Comparison of ENCODE assay signal across 23 cellular contexts in genomic region chr2:68098398-68098797, GRCh38. TPM values are rescaled to one million over a fixed set of nuclear protein-coding genes. Genes with fewer than 3 reads are reported as not detected.
"Had no signal": no experiment of that assay in that cellular context is flagged by ENCODE, and none has a peak within 500 bp of the region (broad histone marks: within the 10 kb centered on the region; RNA-seq: fewer than 3 reads in every experiment).

No MANE protein-coding gene starts in this region.

- H3K4me1 ChIP-seq: ascending aorta, body of pancreas, Peyer's patch, SJCRH30 had no signal

- H3K27ac ChIP-seq: ascending aorta, body of pancreas, Peyer's patch, RWPE1, SJCRH30 had no signal

- DNase-seq: activated CD4-positive, alpha-beta memory T cell treated with anti-CD3 and anti-CD28 coated beads for 36 hours; activated CD4-positive, alpha-beta T cell treated with anti-CD3 and anti-CD28 coated beads, Interleukin-2, amount 10 ng/mL, durations not matched to agents 7 days and 5 days; activated CD4-positive, CD25-positive, alpha-beta regulatory T cell; activated CD8-positive, alpha-beta memory T cell treated with anti-CD3 and anti-CD28 coated beads for 24 hours; activated effector memory CD4-positive, alpha-beta T cell treated with anti-CD3 and anti-CD28 coated beads, Interleukin-2, amount 50 U/mL, for 16 hours; activated naive CD4-positive, alpha-beta T cell treated with Interleukin-2 at 50 U/mL for 16 hours; activated naive CD8-positive, alpha-beta T cell treated with anti-CD3 and anti-CD28 coated beads, Interleukin-2, amount 50 U/mL, for 24 hours; activated T-cell treated with anti-CD3 and anti-CD28 coated beads, Interleukin-2, amount 50 U/mL, for 4 hours; amniotic stem cell; body of pancreas; central memory CD4-positive, alpha-beta T cell; Kasumi-1; NCI-H1417; NCI-H1694; NCI-H2029; NCI-H345; NCI-H510A; Peyer's patch; Right ventricle myocardium superior; SJCRH30 had no signal

- H3K36me3 ChIP-seq: ascending aorta, Peyer's patch, SJCRH30 had no signal

- H3K9me3 ChIP-seq: ascending aorta, body of pancreas, Peyer's patch, SJCRH30 had no signal

- H3K27me3 ChIP-seq: ascending aorta, body of pancreas, Peyer's patch, SJCRH30 had no signal

- H3K4me3 ChIP-seq: ascending aorta, body of pancreas, K562, Peyer's patch, SJCRH30 had no signal

RNA-seq across cellular contexts. Expression of gene C1D, which starts 35.6 kb away (rescaled TPM):
- total RNA-seq: ascending aorta had no signal
